Comparison of ENCODE assay signal across 8 cellular contexts in genomic region chr19:52993342-52994178, GRCh38.
A peak's percentile ranks its signal among the peaks of the same experiment; 100 is the strongest.
DNase-seq lines count a peak whose midpoint lies in the region; ATAC-seq and TF ChIP-seq lines count a peak whose summit lies in the region.

No MANE protein-coding gene starts in this region.

- H3K9me3 ChIP-seq in iPS-18a (ENCODE audit: control insufficient read depth, low read depth, low read length), result no peaks in the 10 kb centered on the region

- H3K27me3 ChIP-seq in brain microvascular endothelial cell (replicated peaks), result no peaks in the 10 kb centered on the region
- peaks cover 39% of the 10 kb centered on the region for H3K27me3 ChIP-seq in iPS-18a (ENCODE audit: control insufficient read depth, insufficient read depth, low read length)

- H3K4me1 ChIP-seq in iPS-18a (ENCODE audit: control insufficient read depth, low read depth, low read length), result peaks cover 11% of the 10 kb centered on the region

- no peak for ATAC-seq in HG03442 (IDR thresholded peaks at IDR 0.05; ENCODE audit: unreplicated experiment)

- DNase-seq in C1 segment of cervical spinal cord (lab: John Stamatoyannopoulos, UW) (peak in 10 of 14 donors; percentile 4 to 77 (median 20)), KBM-7 (peak; percentile 68), brain microvascular endothelial cell (peak; percentile 81), skeletal muscle cell (ENCODE audit: low read depth) (peak; percentile 47), NCI-H446 treated with DMSO at 0.1 percent for 48 hours (lab: John Stamatoyannopoulos, UW) (no peak)

- peak overlapping the region; percentile 78 for H3K27ac ChIP-seq in VCaP
- peak overlapping the region; percentile 26 for H3K27ac ChIP-seq in brain microvascular endothelial cell
- H3K27ac ChIP-seq in iPS-18a (ENCODE audit: low read length), result no peak overlapping the region

- no peaks in the 10 kb centered on the region for H3K36me3 ChIP-seq in brain microvascular endothelial cell (replicated peaks)
- no peaks in the 10 kb centered on the region for H3K36me3 ChIP-seq in iPS-18a (ENCODE audit: control insufficient read depth, low read depth, low read length)

- in situ Hi-C loops in KBM-7 (cut with MboI; ENCODE audit: low pct_unique_long_range_greater_than_20kb, low sequenced_read_pairs), result no loop called here
- in situ Hi-C loops in brain microvascular endothelial cell (cut with HindIII; ENCODE audit: low pct_ligation_motif_present, low sequenced_read_pairs), result no loop called here

- TF ChIP-seq CTCF in VCaP (conservative IDR thresholded peaks at IDR 0.05) (peak; percentile 79), brain microvascular endothelial cell (IDR thresholded peaks at IDR 0.05; ENCODE audit: low read depth, low read length, missing control alignments) (peak; percentile 60)

- no peak overlapping the region for H3K9ac ChIP-seq in iPS-18a (ENCODE audit: low read length)

- H3K4me3 ChIP-seq in brain microvascular endothelial cell (ENCODE audit: low read depth, low read length) (peak overlapping the region; percentile 52), iPS-18a (ENCODE audit: low read length) (peak overlapping the region; percentile 66), skeletal muscle cell (ENCODE audit: low read depth, low read length) (peak overlapping the region; percentile 54)
